Comparison of ENCODE assay signal across 29 cellular contexts in the genomic region with DNA sequence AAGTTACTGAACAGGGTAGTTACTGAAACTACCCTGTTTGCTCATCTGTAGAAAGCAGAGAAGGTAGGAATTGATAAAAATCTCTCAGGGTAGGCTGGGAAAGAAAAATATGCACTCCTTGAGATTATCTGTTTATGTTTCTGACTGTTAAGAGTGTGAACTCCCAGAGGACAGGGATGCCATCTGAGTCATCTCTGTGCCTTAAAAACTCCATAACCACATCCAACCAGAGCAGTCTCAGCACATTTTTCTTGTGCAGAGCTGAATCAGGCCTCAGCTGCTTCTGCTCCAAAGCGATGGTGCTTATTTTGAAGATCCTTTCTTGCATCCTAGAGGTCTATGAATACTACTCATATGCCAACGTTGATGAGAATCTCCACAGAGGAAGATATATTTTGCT. TPM values are rescaled to one million over a fixed set of nuclear protein-coding genes. Genes with fewer than 3 reads are reported as not detected.
DNase-seq lines count a peak whose midpoint lies in the region; ATAC-seq lines count a peak whose summit lies in the region.
"Had no signal": no experiment of that assay in that cellular context is flagged by ENCODE, and none has a peak within 500 bp of the region (broad histone marks: within the 10 kb centered on the region; RNA-seq: fewer than 3 reads in every experiment).

No MANE protein-coding gene starts in this region.

- ATAC-seq in GM21381 (IDR thresholded peaks at IDR 0.05; ENCODE audit: unreplicated experiment), result no peak
- ATAC-seq: gastrocnemius medialis, PC-3 had no signal

- no peak overlapping the region for H2AFZ ChIP-seq in ACC112 (ENCODE audit: low read length, unreplicated experiment)
- H2AFZ ChIP-seq: neural progenitor cell had no signal

- no peaks in the 10 kb centered on the region for H3K36me3 ChIP-seq in ACC112 (ENCODE audit: insufficient read depth, low read length)
- H3K36me3 ChIP-seq: ascending aorta, gastrocnemius medialis, HAP-1, neural progenitor cell, right atrium auricular region had no signal

- H3K27ac ChIP-seq in ACC112 (ENCODE audit: low read depth, low read length), result peak overlapping the region; percentile 70
- H3K27ac ChIP-seq: ascending aorta, gastrocnemius medialis, neural progenitor cell, right atrium auricular region, SK-N-MC, testis had no signal

- no peaks in the 10 kb centered on the region for H3K27me3 ChIP-seq in ACC112 (ENCODE audit: insufficient read depth, low read length)
- H3K27me3 ChIP-seq: ascending aorta, neural progenitor cell, right atrium auricular region, testis had no signal

- H3K4me1 ChIP-seq in ACC112 (ENCODE audit: control insufficient read depth, insufficient read depth, low read length, unreplicated experiment), result peaks cover 18% of the 10 kb centered on the region
- H3K4me1 ChIP-seq: ascending aorta, gastrocnemius medialis, HAP-1, neural progenitor cell, right atrium auricular region, testis had no signal

- DNase-seq in H4 (ENCODE audit: low spot score), result peak; percentile 6
- DNase-seq in amniotic epithelial cell (ENCODE audit: low read depth), result peak; percentile 19
- peak; percentile 16 for DNase-seq in hepatic stellate cell (ENCODE audit: low spot score)
- no peak for DNase-seq in foreskin melanocyte
- DNase-seq in T-helper 1 cell, result no peak
- no peak for DNase-seq in T-helper 9 cell
- DNase-seq: 8988T; CD4-positive, alpha-beta memory T cell; cortex of kidney; effector memory CD4-positive, alpha-beta T cell; gastrocnemius medialis; hippocampal formation; NCI-H1417; NCI-H2029 treated with DMSO at 0.1 percent for 48 hours; NCI-H2227 treated with DMSO at 0.1 percent for 48 hours; NCI-H69; PC-3; stimulated activated CD4-positive, alpha-beta T cell treated with anti-CD3 and anti-CD28 coated beads, Interleukin-1b, Interleukin-23, amount 100 ng/mL, for 48 hours; testis had no signal

- peak overlapping the region; percentile 57; the same call in 1 of the 2 replicates for H3K4me3 ChIP-seq in ACC112 (ENCODE audit: low read depth, low read length)
- H3K4me3 ChIP-seq: ascending aorta, gastrocnemius medialis, HAP-1, neural progenitor cell, right atrium auricular region, SK-N-MC, testis had no signal

- H3K79me2 ChIP-seq in ACC112 (ENCODE audit: control insufficient read depth, insufficient read depth, low read length, unreplicated experiment), result no peaks in the 10 kb centered on the region

RNA-seq across cellular contexts. Expression of gene CENPVL3, which starts 9.9 kb away (rescaled TPM):
- total RNA-seq in H4 (2014; rRNA removed; shearing (Covaris generic)), result 0.27 TPM in 1 of 2 replicates, not detected in the other
- total RNA-seq: ascending aorta; B cell; cardiac septum; CD4-positive, alpha-beta memory T cell; gastrocnemius medialis; PC-3; right atrium auricular region; T-helper 2 cell treated with Interferon-gamma antibody and Interleukin-4, amounts not matched to agents 100 ng/mL and 5 ng/mL, for 36 hours had no signal

Comparison
In these comparisons a context has a peak if more than half of its experiments do, and no peak if none do; other contexts are left out.
1. DNase-seq: peak in H4 (single experiment), amniotic epithelial cell (single experiment) and hepatic stellate cell (single experiment); none in foreskin melanocyte (single experiment), T-helper 1 cell (0 of 5) and T-helper 9 cell (single experiment).